ENCODE assay signal across 8 cellular contexts in genomic region chr6:11366183-11366933, GRCh38.
A peak's percentile ranks its signal among the peaks of the same experiment; 100 is the strongest.
DNase-seq lines count a peak whose midpoint lies in the region; ATAC-seq, FAIRE-seq and TF ChIP-seq lines count a peak whose summit lies in the region.

No MANE protein-coding gene starts in this region.

- H3K4me1 ChIP-seq in esophagus muscularis mucosa = peaks cover 37 to 47% (median 42%) of the 10 kb centered on the region in 4 donors
- H3K4me1 ChIP-seq in testis = peaks cover 46% of the 10 kb centered on the region

- H3K4me1 Mint-ChIP-seq in T-helper 1 cell treated with Interleukin-12 subunit alpha and Interleukin-12 subunit beta and Interleukin-4 antibody, amounts not matched to agents 30 μg/mL and 1 μg/mL, for 36 hours (ENCODE audit: low read depth) = peaks cover 74% of the 10 kb centered on the region

- 86% methylated on average over 7 of the region's 7 CpGs for WGBS in esophagus muscularis mucosa
- WGBS in testis, 2 donors = 87 to 90% methylated on average over 7 of the region's 7 CpGs

- H3K27me3 ChIP-seq in esophagus muscularis mucosa (no peaks in the 10 kb centered on the region), testis (no peaks in the 10 kb centered on the region), H7 (ENCODE audit: control insufficient read depth, insufficient read depth, low read length) (no peaks in the 10 kb centered on the region)

- no peak overlapping the region for H3K4me3 ChIP-seq in esophagus muscularis mucosa
- H3K4me3 ChIP-seq in testis = no peak overlapping the region
- no peak overlapping the region for H3K4me3 ChIP-seq in H7 (ENCODE audit: insufficient read depth, low read depth, low read length)
- H3K4me3 ChIP-seq in foreskin fibroblast (ENCODE audit: low read depth in 1 of 2, low read length in 2 of 2) = no peak overlapping the region

- no peak for DNase-seq in esophagus muscularis mucosa (ENCODE audit: extremely low spot score)
- no peak for DNase-seq in testis
- DNase-seq in H7 = no peak
- no peak for DNase-seq in foreskin fibroblast
- no peak for DNase-seq in urothelium cell line (ENCODE audit: low spot score)

- peak overlapping the region; percentile 86 for H3K27ac Mint-ChIP-seq in T-helper 1 cell treated with Interleukin-12 subunit alpha and Interleukin-12 subunit beta and Interleukin-4 antibody, amounts not matched to agents 30 μg/mL and 1 μg/mL, for 36 hours

- no peak for TF ChIP-seq CTCF in esophagus muscularis mucosa (IDR thresholded peaks at IDR 0.05)
- TF ChIP-seq CTCF in testis (IDR thresholded peaks at IDR 0.05) = no peak
- no peak for TF ChIP-seq CTCF in foreskin fibroblast (IDR thresholded peaks at IDR 0.05; ENCODE audit: low read depth, low read length)

- ATAC-seq in GM18907 (IDR thresholded peaks at IDR 0.05; ENCODE audit: unreplicated experiment) = peak; percentile 69
- ATAC-seq in HG02678 (IDR thresholded peaks at IDR 0.05; ENCODE audit: unreplicated experiment) = peak; percentile 71

- FAIRE-seq in urothelium cell line (lab: Jason Lieb, UNC) = no peak

- H3K36me3 Mint-ChIP-seq in T-helper 1 cell treated with Interleukin-12 subunit alpha and Interleukin-12 subunit beta and Interleukin-4 antibody, amounts not matched to agents 30 μg/mL and 1 μg/mL, for 36 hours (ENCODE audit: low read depth) = peaks cover 39% of the 10 kb centered on the region

- no peaks in the 10 kb centered on the region for H3K27me3 Mint-ChIP-seq in T-helper 1 cell treated with Interleukin-12 subunit alpha and Interleukin-12 subunit beta and Interleukin-4 antibody, amounts not matched to agents 30 μg/mL and 1 μg/mL, for 36 hours (ENCODE audit: low read depth)

- peaks cover 4% of the 10 kb centered on the region for H3K9me3 Mint-ChIP-seq in T-helper 1 cell treated with Interleukin-12 subunit alpha and Interleukin-12 subunit beta and Interleukin-4 antibody, amounts not matched to agents 30 μg/mL and 1 μg/mL, for 36 hours

- no peaks in the 10 kb centered on the region for H3K36me3 ChIP-seq in esophagus muscularis mucosa
- no peaks in the 10 kb centered on the region for H3K36me3 ChIP-seq in testis (ENCODE audit: low read depth, missing control alignments)
- no peaks in the 10 kb centered on the region for H3K36me3 ChIP-seq in H7 (replicated peaks; ENCODE audit: control insufficient read depth, insufficient read depth, low read length)

- H3K27ac ChIP-seq in esophagus muscularis mucosa (replicated peaks in 1 of 4) = peak overlapping the region; percentile 74 to 80 (median 78)
- H3K27ac ChIP-seq in testis = peak overlapping the region; percentile 74 to 93

- no peaks in the 10 kb centered on the region for H3K9me3 ChIP-seq in esophagus muscularis mucosa
- no peaks in the 10 kb centered on the region for H3K9me3 ChIP-seq in testis

- peak overlapping the region; percentile 52 for H3K4me3 Mint-ChIP-seq in T-helper 1 cell treated with Interleukin-12 subunit alpha and Interleukin-12 subunit beta and Interleukin-4 antibody, amounts not matched to agents 30 μg/mL and 1 μg/mL, for 36 hours

- TF ChIP-seq POLR2A in esophagus muscularis mucosa (IDR thresholded peaks at IDR 0.05; ENCODE audit: low read depth) (no peak), testis (IDR thresholded peaks at IDR 0.05) (no peak)

- intact Hi-C loops in esophagus muscularis mucosa (cut with DNase I) (no loop called here), testis (cut with DNase I; ENCODE audit: low total_unique reads) (no loop called here)

- TF ChIP-seq EP300 in esophagus muscularis mucosa (IDR thresholded peaks at IDR 0.05) = no peak
